Comparison of ENCODE assay signal across 8 cellular contexts in the genomic region with DNA sequence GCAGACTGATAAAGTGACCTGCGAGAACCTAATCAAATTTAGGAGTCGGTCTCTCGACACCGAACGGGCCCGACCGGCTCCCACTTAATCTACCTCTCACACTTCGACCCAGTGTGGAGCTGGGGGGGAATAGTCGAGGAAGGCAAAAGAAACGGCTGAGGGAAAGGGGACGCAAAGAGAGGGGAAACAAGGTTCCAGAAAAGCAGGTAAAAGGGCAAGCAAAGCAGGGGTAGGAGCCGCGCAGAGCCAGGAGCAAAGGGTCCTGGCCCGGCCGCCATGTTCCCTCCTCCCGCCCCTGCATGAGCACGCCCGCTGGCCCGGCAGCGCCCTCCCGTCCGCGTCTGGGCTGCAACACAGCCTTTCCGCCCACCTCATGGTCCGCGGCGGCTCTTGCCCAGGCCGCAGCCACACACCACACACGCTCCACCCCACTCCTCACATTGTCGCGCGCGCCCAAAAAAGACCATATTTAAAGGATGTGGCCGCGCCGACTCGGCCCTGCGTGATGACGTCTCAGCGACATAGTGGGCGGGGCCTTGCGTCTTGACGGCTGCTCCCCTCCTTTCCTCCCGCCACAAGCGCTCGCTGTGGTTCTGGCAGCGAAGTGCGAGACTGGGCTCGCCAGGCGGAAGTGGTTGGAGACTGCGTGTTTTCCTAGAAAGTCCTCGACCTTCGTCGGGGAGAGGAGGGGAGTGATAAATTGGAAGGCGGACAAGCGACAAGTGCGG. TPM values are rescaled to one million over a fixed set of nuclear protein-coding genes. Genes with fewer than 3 reads are reported as not detected.
DNase-seq lines count a peak whose midpoint lies in the region; ATAC-seq and TF ChIP-seq lines count a peak whose summit lies in the region.

A gene with protein sequence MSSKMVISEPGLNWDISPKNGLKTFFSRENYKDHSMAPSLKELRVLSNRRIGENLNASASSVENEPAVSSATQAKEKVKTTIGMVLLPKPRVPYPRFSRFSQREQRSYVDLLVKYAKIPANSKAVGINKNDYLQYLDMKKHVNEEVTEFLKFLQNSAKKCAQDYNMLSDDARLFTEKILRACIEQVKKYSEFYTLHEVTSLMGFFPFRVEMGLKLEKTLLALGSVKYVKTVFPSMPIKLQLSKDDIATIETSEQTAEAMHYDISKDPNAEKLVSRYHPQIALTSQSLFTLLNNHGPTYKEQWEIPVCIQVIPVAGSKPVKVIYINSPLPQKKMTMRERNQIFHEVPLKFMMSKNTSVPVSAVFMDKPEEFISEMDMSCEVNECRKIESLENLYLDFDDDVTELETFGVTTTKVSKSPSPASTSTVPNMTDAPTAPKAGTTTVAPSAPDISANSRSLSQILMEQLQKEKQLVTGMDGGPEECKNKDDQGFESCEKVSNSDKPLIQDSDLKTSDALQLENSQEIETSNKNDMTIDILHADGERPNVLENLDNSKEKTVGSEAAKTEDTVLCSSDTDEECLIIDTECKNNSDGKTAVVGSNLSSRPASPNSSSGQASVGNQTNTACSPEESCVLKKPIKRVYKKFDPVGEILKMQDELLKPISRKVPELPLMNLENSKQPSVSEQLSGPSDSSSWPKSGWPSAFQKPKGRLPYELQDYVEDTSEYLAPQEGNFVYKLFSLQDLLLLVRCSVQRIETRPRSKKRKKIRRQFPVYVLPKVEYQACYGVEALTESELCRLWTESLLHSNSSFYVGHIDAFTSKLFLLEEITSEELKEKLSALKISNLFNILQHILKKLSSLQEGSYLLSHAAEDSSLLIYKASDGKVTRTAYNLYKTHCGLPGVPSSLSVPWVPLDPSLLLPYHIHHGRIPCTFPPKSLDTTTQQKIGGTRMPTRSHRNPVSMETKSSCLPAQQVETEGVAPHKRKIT (minus strand): TSS at position 510 of the 728 bp plus-strand sequence. CDS start 1,165 bp downstream, outside the sequence.

- H3K27ac Mint-ChIP-seq in activated T-cell treated with anti-CD3 and anti-CD28 coated beads, Interleukin-2, amount 50 U/mL, for 24 hours, result peak within 1 kb of the TSS; percentile 99

- intact Hi-C loops in PC-9 (cut with micrococcal nuclease; ENCODE audit: unreplicated experiment), result loop anchor here (1.0 to 2.0 kb wide), 2 partner anchors 42 to 86 kb away; no protein-coding TSS in a partner anchor

- peak within 1 kb of the TSS; percentile 51 for H3K27ac ChIP-seq in PC-9
- H3K27ac ChIP-seq in mucosa of rectum (ENCODE audit: low read depth in 2 of 2, low read length in 2 of 2), result peak within 1 kb of the TSS; percentile 92 to 97

- DNase-seq in DMS153 treated with DMSO at 0.1 percent for 48 hours (lab: John Stamatoyannopoulos, UW; ENCODE audit: unreplicated experiment) (peak; percentile 50), PC-9 (peak; percentile 76 to 90), erythroblast (lab: John Stamatoyannopoulos, UW) (peak; percentile 96)
- DNase-seq in Jurkat, Clone E6-1 (ENCODE audit: low read depth, low spot score), result peak; percentile 93
- peak; percentile 97 for DNase-seq in activated T-cell treated with anti-CD3 and anti-CD28 coated beads, Interleukin-2, amount 50 U/mL, for 24 hours
- DNase-seq in stimulated activated CD8-positive, alpha-beta memory T cell treated with anti-CD3 and anti-CD28 coated beads, Interleukin-4, amount 100 ng/mL, for 48 hours, result peak; percentile 99

- peak within 1 kb of the TSS; percentile 93 for H3K4me3 ChIP-seq in Jurkat, Clone E6-1 (ENCODE audit: low read length)
- peak within 1 kb of the TSS; percentile 66 for H3K4me3 ChIP-seq in PC-9
- peak within 1 kb of the TSS; percentile 85 for H3K4me3 ChIP-seq in mucosa of rectum (ENCODE audit: low read length in 2 of 2)

- CTCF ChIA-PET in PC-9 (lab: Charles Lee), result interaction anchor here (1.5 kb wide), 1 partner anchor 42 kb away, joined by 4 read pairs; no protein-coding TSS in a partner anchor

- H3K9me2 ChIP-seq in PC-9 (ENCODE audit: insufficient read depth), result no peaks in the 10 kb centered on the region

- H3K27me3 ChIP-seq in PC-9 (ENCODE audit: insufficient read depth, low read depth) (no peaks in the 10 kb centered on the region), mucosa of rectum (ENCODE audit: control insufficient read depth in 2 of 2, insufficient read depth in 2 of 2, low read length in 2 of 2) (no peaks in the 10 kb centered on the region)

- peak within 1 kb of the TSS; percentile 85 to 92 for H3K9ac ChIP-seq in mucosa of rectum (ENCODE audit: low read depth in 1 of 2, low read length in 2 of 2)

- no peaks in the 10 kb centered on the region for H3K9me3 Mint-ChIP-seq in activated T-cell treated with anti-CD3 and anti-CD28 coated beads, Interleukin-2, amount 50 U/mL, for 24 hours

- H4K20me1 ChIP-seq in PC-9 (ENCODE audit: insufficient read depth), result no peaks in the 10 kb centered on the region

- H3K4me2 ChIP-seq in PC-9, result peak within 1 kb of the TSS; percentile 95

- peaks cover 54% of the 10 kb centered on the region for H3K36me3 Mint-ChIP-seq in activated T-cell treated with anti-CD3 and anti-CD28 coated beads, Interleukin-2, amount 50 U/mL, for 24 hours (ENCODE audit: low read depth)

- peak; percentile 84 for ATAC-seq in GM21619 (IDR thresholded peaks at IDR 0.05; ENCODE audit: unreplicated experiment)

- no peaks in the 10 kb centered on the region for H3F3A ChIP-seq in PC-9 (ENCODE audit: insufficient read depth, low read depth)

- BruUV-seq in PC-9 (replicated peaks; lab: Mats Ljungman, UMichigan), result no TSS peak

- H3K4me1 Mint-ChIP-seq in activated T-cell treated with anti-CD3 and anti-CD28 coated beads, Interleukin-2, amount 50 U/mL, for 24 hours (ENCODE audit: low read depth), result peaks cover 65% of the 10 kb centered on the region

- H3K36me3 ChIP-seq in PC-9 (ENCODE audit: low read depth), result no peaks in the 10 kb centered on the region
- peaks cover 5 to 6% of the 10 kb centered on the region in 2 donors for H3K36me3 ChIP-seq in mucosa of rectum (ENCODE audit: control insufficient read depth in 2 of 2, insufficient read depth in 2 of 2, low read length in 2 of 2)

- TF ChIP-seq POLR2A in erythroblast (IDR thresholded peaks at IDR 0.05; ENCODE audit: low read length), result peak; percentile 99

- POLR2A ChIA-PET in PC-9 (lab: Charles Lee; ENCODE audit: unreplicated experiment), result interaction anchor here (0.6 to 0.7 kb wide), 2 partner anchors 42 to 72 kb away, joined by 3 read pairs; no protein-coding TSS in a partner anchor

- peak within 1 kb of the TSS; percentile 98 for H3K4me3 Mint-ChIP-seq in activated T-cell treated with anti-CD3 and anti-CD28 coated beads, Interleukin-2, amount 50 U/mL, for 24 hours

- no peak for TF ChIP-seq CTCF in PC-9 (conservative IDR thresholded peaks at IDR 0.05)

- H3K9me3 ChIP-seq in PC-9 (ENCODE audit: insufficient read depth, low read depth), result no peaks in the 10 kb centered on the region
- no peaks in the 10 kb centered on the region for H3K9me3 ChIP-seq in mucosa of rectum (ENCODE audit: control insufficient read depth in 2 of 2, low read length in 2 of 2)

- H2AFZ ChIP-seq in PC-9, result peak within 1 kb of the TSS; percentile 90

- H3K4me1 ChIP-seq in PC-9 (replicated peaks; ENCODE audit: insufficient read depth) (peaks cover 25% of the 10 kb centered on the region), mucosa of rectum (ENCODE audit: control insufficient read depth in 2 of 2, insufficient read depth in 2 of 2, low read length in 2 of 2) (peaks cover 12 to 29% of the 10 kb centered on the region in 2 donors)

- peaks cover 29% of the 10 kb centered on the region for H3K79me2 ChIP-seq in PC-9 (ENCODE audit: low read depth)

- H3K27me3 Mint-ChIP-seq in activated T-cell treated with anti-CD3 and anti-CD28 coated beads, Interleukin-2, amount 50 U/mL, for 24 hours, result no peaks in the 10 kb centered on the region

RNA-seq across cellular contexts. Expression of the gene that starts here (rescaled TPM):
- 73.3 TPM for polyA plus RNA-seq in Jurkat, Clone E6-1 (2012; ENCODE audit: insufficient read depth, insufficient read length)
- total RNA-seq in PC-9 (2021), result 64.1 and 67.5 TPM in 2 replicates

Comparison
In these comparisons a context has a peak if more than half of its experiments do, and no peak if none do; other contexts are left out.
1. Peak in every context shown above with its lines: DNase-seq, ATAC-seq, H3K4me3 ChIP-seq and H3K27ac ChIP-seq.